In the genomic region with DNA sequence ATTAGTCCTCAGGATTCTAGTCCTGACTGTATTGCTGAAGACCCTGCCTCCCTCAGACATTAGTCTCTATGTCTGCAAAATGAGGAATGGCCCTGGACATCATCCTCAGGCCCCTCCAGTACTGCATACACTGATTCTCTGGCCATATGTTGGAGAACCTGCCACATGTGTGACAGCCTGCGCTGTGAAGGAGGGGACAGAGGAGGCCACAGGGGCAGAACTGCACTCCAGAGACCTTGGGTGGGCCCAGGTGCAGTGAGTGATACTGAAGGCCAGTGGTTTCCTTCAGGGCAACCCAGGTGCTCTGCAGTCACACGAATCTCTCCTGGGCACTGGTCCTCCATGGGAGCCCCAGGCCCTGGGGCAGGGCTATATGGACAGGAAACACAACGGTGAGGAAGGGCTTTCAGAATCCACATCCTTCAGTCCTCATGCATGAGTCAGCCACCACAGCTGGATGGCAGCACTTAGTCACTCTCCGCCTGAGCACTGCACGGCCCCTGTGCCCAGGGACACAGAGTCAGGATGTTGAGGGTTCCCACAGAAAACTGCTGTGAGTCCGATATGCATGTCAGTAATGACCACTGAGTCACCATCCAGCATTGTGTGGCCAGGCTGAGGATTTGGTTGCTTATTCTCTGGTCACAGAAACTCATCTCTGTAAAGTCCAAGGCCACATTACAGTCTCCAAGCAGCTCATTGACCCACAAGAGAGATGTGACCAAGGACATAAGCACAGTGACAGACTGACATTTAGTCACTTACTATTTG, we compare ENCODE assay signal across 8 cellular contexts. TPM values are rescaled to one million over a fixed set of nuclear protein-coding genes. Genes with fewer than 3 reads are reported as not detected.
A peak's percentile ranks its signal among the peaks of the same experiment; 100 is the strongest.
DNase-seq lines count a peak whose midpoint lies in the region; ATAC-seq and TF ChIP-seq lines count a peak whose summit lies in the region.

No MANE protein-coding gene starts in this region.

- no peaks in the 10 kb centered on the region for H3K9me3 ChIP-seq in osteoblast (ENCODE audit: low read depth, low read length)

- no peaks in the 10 kb centered on the region for H3K27me3 ChIP-seq in osteoblast (ENCODE audit: insufficient read depth, low read length)

- no peak overlapping the region for H3K4me3 ChIP-seq in osteoblast (ENCODE audit: insufficient read depth, low read length)

- peak; percentile 93 for DNase-seq in AG20443 (ENCODE audit: low spot score)
- peak; percentile 40 for DNase-seq in NCI-H69 (lab: John Stamatoyannopoulos, UW)
- DNase-seq in dermis blood vessel endothelial cell = peak; percentile 97
- DNase-seq in osteoblast (ENCODE audit: insufficient read length, low spot score, missing footprints) = peak; percentile 76
- DNase-seq in DMS114 treated with DMSO at 0.1 percent for 48 hours (lab: John Stamatoyannopoulos, UW; ENCODE audit: unreplicated experiment) = no peak
- DNase-seq in NCI-H2227 treated with DMSO at 0.1 percent for 48 hours (lab: John Stamatoyannopoulos, UW) = no peak
- DNase-seq in amygdala (lab: John Stamatoyannopoulos, UW) = no peak

- no peaks in the 10 kb centered on the region for H4K20me1 ChIP-seq in osteoblast (ENCODE audit: insufficient read depth, low read length)

- H3K79me2 ChIP-seq in osteoblast (ENCODE audit: insufficient read depth, low read length) = no peaks in the 10 kb centered on the region

- H3K4me2 ChIP-seq in osteoblast (ENCODE audit: insufficient read depth, low read length) = peak overlapping the region; percentile 38

- H3K27ac ChIP-seq in osteoblast (ENCODE audit: low read depth, low read length) = peak overlapping the region; percentile 73

- TF ChIP-seq CTCF in osteoblast (IDR thresholded peaks at IDR 0.05; ENCODE audit: extremely low read depth, low read depth, low read length) = peak; percentile 20

- H3K4me1 ChIP-seq in osteoblast (ENCODE audit: insufficient read depth, low read length) = peaks cover 47% of the 10 kb centered on the region

- no peaks in the 10 kb centered on the region for H3K36me3 ChIP-seq in osteoblast (ENCODE audit: insufficient read depth, low read length)

- peak; percentile 66 for ATAC-seq in GM21423 (IDR thresholded peaks at IDR 0.05; ENCODE audit: unreplicated experiment)

- no peak overlapping the region for H2AFZ ChIP-seq in osteoblast (ENCODE audit: low read length)

RNA-seq across cellular contexts. Expression of gene ME3, which starts 39.7 kb away (rescaled TPM):
- total RNA-seq in dermis blood vessel endothelial cell = 25.5 and 37.1 TPM in 2 replicates
- 70.9 and 73.4 TPM in 2 replicates for total RNA-seq in osteoblast

Comparison
In these comparisons a context has a peak if more than half of its experiments do, and no peak if none do; other contexts are left out.
1. DNase-seq: peak in AG20443 (single experiment), NCI-H69 (single experiment), dermis blood vessel endothelial cell (single experiment) and osteoblast (single experiment); none in DMS114 treated with DMSO at 0.1 percent for 48 hours (single experiment), NCI-H2227 treated with DMSO at 0.1 percent for 48 hours (single experiment) and amygdala (0 of 56).